Comparison of ENCODE assay signal across 1 cellular context in the genomic region with DNA sequence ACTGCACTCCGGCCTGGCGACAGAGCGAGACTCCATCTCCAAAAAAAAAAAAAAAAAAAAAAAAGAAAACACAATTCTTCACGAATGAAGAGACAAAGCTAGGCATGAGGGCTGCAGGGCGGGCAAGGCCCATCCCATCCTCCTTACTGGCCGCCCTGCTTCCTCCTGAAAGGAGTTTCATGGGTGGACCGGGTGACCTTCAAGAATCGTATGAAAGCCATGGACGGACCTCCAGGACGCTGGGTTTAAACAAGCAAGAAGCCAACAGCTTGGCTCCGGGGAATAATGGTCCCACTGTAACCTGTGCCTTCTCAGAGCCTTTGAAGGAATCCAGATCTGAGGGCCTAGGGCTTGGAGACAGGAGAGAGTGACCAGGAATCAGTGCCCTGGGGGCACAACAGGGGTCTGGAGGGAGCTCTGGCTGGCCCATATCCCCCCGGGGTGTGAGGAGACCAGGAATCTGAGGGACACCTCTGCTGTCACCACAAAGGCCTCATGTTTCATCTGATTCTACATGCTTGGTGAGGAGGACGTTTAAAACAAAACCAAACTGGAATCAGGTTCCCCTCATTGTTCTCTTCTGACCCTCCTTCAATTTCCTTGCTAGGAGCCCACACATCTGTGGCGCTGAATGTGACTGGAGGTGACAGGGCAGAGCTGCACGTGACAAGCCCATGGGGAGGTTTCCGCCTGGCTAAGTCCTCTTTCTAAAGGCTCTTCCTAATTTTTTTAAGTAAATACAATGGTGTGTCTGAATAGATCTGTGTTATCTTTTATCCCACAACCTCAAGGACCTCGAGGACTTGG.
TF ChIP-seq lines count a peak whose summit lies in the region.

No MANE protein-coding gene starts in this region.

TF ChIP-seq in GM12878, 131 proteins besides CTCF, POLR2A, EP300 and RAD21:
- TF ChIP-seq RAD51 (IDR thresholded peaks at IDR 0.05) (peak; percentile 27; the same call in 1 of the 2 replicates), BHLHE40 (IDR thresholded peaks at IDR 0.05; ENCODE audit: borderline replicate concordance in 1 of 2, low read depth in 2 of 2, low read length in 1 of 2) (peak; percentile 57 to 68; a peak in 3 of 4 replicates), FOXK2 (IDR thresholded peaks at IDR 0.05) (no peak)
- TF ChIP-seq, protein P1, sequence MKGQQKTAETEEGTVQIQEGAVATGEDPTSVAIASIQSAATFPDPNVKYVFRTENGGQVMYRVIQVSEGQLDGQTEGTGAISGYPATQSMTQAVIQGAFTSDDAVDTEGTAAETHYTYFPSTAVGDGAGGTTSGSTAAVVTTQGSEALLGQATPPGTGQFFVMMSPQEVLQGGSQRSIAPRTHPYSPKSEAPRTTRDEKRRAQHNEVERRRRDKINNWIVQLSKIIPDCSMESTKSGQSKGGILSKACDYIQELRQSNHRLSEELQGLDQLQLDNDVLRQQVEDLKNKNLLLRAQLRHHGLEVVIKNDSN (IDR thresholded peaks at IDR 0.05; ENCODE audit: borderline replicate concordance, extremely low read length, insufficient read depth, low read depth, low read length): peak; percentile 11
TF ChIP-seq in GM12878: peak in this region for 3.
